ENCODE assay signal across 16 cellular contexts in genomic region chr1:210607361-210607760, GRCh38.
"Had no signal": no experiment of that assay in that cellular context is flagged by ENCODE, and none has a peak within 500 bp of the region (broad histone marks: within the 10 kb centered on the region; RNA-seq: fewer than 3 reads in every experiment).

No MANE protein-coding gene starts in this region.

- H3K4me3 ChIP-seq: coronary artery, heart right ventricle, skin epidermis, stomach, thoracic aorta, transverse colon had no signal

- DNase-seq: effector CD4-positive, alpha-beta T cell; heart right ventricle; hypothalamus; kidney glomerular epithelial cell; natural killer cell; posterior cingulate gyrus; stimulated activated CD4-positive, alpha-beta T cell treated with anti-CD3 and anti-CD28 coated beads, Interleukin-2, amount 100 ng/mL, for 24 hours; stimulated activated CD4-positive, alpha-beta T cell treated with anti-CD3 and anti-CD28 coated beads, Interleukin-4, amount 100 ng/mL, for 4 hours; stimulated activated naive B cell treated with anti-CD40 and anti-IgM and Interleukin-4, amounts not matched to agents 10 μg/mL and 1 μg/mL and 100 μg/mL, for 72 hours; stomach; substantia nigra; transverse colon had no signal

- ATAC-seq: heart right ventricle, natural killer cell, sciatic nerve had no signal
